ENCODE assay signal across 10 cellular contexts in genomic region chr13:95553614-95554385, GRCh38. TPM values are rescaled to one million over a fixed set of nuclear protein-coding genes. Genes with fewer than 3 reads are reported as not detected.
A peak's percentile ranks its signal among the peaks of the same experiment; 100 is the strongest.
DNase-seq lines count a peak whose midpoint lies in the region; FAIRE-seq and TF ChIP-seq lines count a peak whose summit lies in the region.
"Had no signal": no experiment of that assay in that cellular context is flagged by ENCODE, and none has a peak within 500 bp of the region (broad histone marks: within the 10 kb centered on the region; RNA-seq: fewer than 3 reads in every experiment).

No MANE protein-coding gene starts in this region.

- H3K27ac ChIP-seq in HUES64 (ENCODE audit: low read depth, low read length), result no peak overlapping the region
- no peak overlapping the region for H3K27ac ChIP-seq in coronary artery
- no peak overlapping the region for H3K27ac ChIP-seq in mesodermal cell (ENCODE audit: low read depth, low read length, severe bottlenecking)
- H3K27ac ChIP-seq in small intestine (ENCODE audit: low read depth in 1 of 2, low read length in 1 of 2), result no peak overlapping the region
- H3K27ac ChIP-seq: epithelial cell of prostate had no signal

- no peaks in the 10 kb centered on the region for H3K9me3 Mint-ChIP-seq in activated CD4-positive, alpha-beta memory T cell treated with anti-CD3 and anti-CD28 coated beads for 36 hours

- H3K4me1 ChIP-seq in HUES64 (ENCODE audit: insufficient read depth, low read length) (peaks cover 4% of the 10 kb centered on the region), mesodermal cell (ENCODE audit: control insufficient read depth, insufficient read depth, low read length, poor library complexity, severe bottlenecking) (no peaks in the 10 kb centered on the region), small intestine (ENCODE audit: control insufficient read depth in 2 of 2, insufficient read depth in 1 of 2, low read depth in 1 of 2, low read length in 1 of 2) (peaks cover 0 to 3% of the 10 kb centered on the region in 2 donors)

- H3K36me3 ChIP-seq in HUES64 (ENCODE audit: insufficient read depth, low read length) (no peaks in the 10 kb centered on the region), mesodermal cell (ENCODE audit: control insufficient read depth, insufficient read depth, low read length) (no peaks in the 10 kb centered on the region), small intestine (ENCODE audit: control insufficient read depth in 2 of 2, insufficient read depth in 2 of 2, low read length in 2 of 2) (no peaks in the 10 kb centered on the region)

- 36% methylated on average over 28 of the region's 28 CpGs for WGBS in HUES64
- 40 to 46% methylated on average over 23 to 25 of the region's 28 CpGs for WGBS in mesodermal cell (ENCODE audit: insufficient coverage in 2 of 2), 2 experiments
- WGBS in small intestine, 3 donors, result 29 to 39% (median 29%) methylated on average over 28 of the region's 28 CpGs

- no peak for FAIRE-seq in small intestine (lab: Jason Lieb, UNC)

- TF ChIP-seq CTCF in coronary artery (IDR thresholded peaks at IDR 0.05), result no peak

- no peak overlapping the region for H3K4me3 Mint-ChIP-seq in activated CD4-positive, alpha-beta memory T cell treated with anti-CD3 and anti-CD28 coated beads for 36 hours

- peak overlapping the region; percentile 37; the same call in 1 of the 2 replicates for H3K9ac ChIP-seq in HUES64 (ENCODE audit: low read depth, low read length)

- DNase-seq in COLO668 (lab: John Stamatoyannopoulos, UW; ENCODE audit: unreplicated experiment) (peak; percentile 77), coronary artery (ENCODE audit: low spot score) (no peak), small intestine (no peak), SW 1271 (lab: John Stamatoyannopoulos, UW) (no peak), OCI-M2 (lab: John Stamatoyannopoulos, UW; ENCODE audit: unreplicated experiment) (no peak)
- no peak for DNase-seq in activated CD4-positive, alpha-beta memory T cell treated with anti-CD3 and anti-CD28 coated beads for 36 hours
- DNase-seq: GF-D8 had no signal

- peaks cover 36% of the 10 kb centered on the region for H3K27me3 ChIP-seq in HUES64 (ENCODE audit: insufficient read depth, low read length)
- H3K27me3 ChIP-seq in small intestine (ENCODE audit: control insufficient read depth in 2 of 2, insufficient read depth in 2 of 2, low read length in 2 of 2), result peaks cover 0 to 33% of the 10 kb centered on the region in 2 donors

- peaks cover 52% of the 10 kb centered on the region for H3K27me3 Mint-ChIP-seq in activated CD4-positive, alpha-beta memory T cell treated with anti-CD3 and anti-CD28 coated beads for 36 hours

- H3K4me3 ChIP-seq in HUES64 (ENCODE audit: low read length) (peak overlapping the region; percentile 88), coronary artery (peak overlapping the region; percentile 55), mesodermal cell (ENCODE audit: extremely low read depth, insufficient read depth, low read length, poor library complexity, severe bottlenecking) (peak overlapping the region; percentile 43), small intestine (ENCODE audit: low read depth in 1 of 2, low read length in 2 of 2) (no peak overlapping the region)

- H3K27ac Mint-ChIP-seq in activated CD4-positive, alpha-beta memory T cell treated with anti-CD3 and anti-CD28 coated beads for 36 hours, result no peak overlapping the region

- H3K9me3 ChIP-seq in HUES64 (ENCODE audit: insufficient read depth, low read depth, low read length), result no peaks in the 10 kb centered on the region
- H3K9me3 ChIP-seq in mesodermal cell (ENCODE audit: control insufficient read depth, low read length), result no peaks in the 10 kb centered on the region
- no peaks in the 10 kb centered on the region for H3K9me3 ChIP-seq in small intestine (ENCODE audit: control insufficient read depth, low read depth)

- intact Hi-C loops in activated CD4-positive, alpha-beta memory T cell treated with anti-CD3 and anti-CD28 coated beads for 36 hours (cut with micrococcal nuclease), result no loop called here

- no peaks in the 10 kb centered on the region for H3K36me3 Mint-ChIP-seq in activated CD4-positive, alpha-beta memory T cell treated with anti-CD3 and anti-CD28 coated beads for 36 hours

- POLR2A ChIA-PET in activated CD4-positive, alpha-beta memory T cell treated with anti-CD3 and anti-CD28 coated beads for 36 hours (lab: Charles Lee), result no interaction called here

- CTCF ChIA-PET in activated CD4-positive, alpha-beta memory T cell treated with anti-CD3 and anti-CD28 coated beads for 36 hours (lab: Charles Lee), result interaction anchor here (1.0 to 1.1 kb wide), 2 partner anchors 17 to 280 kb away, joined by 3 read pairs; no protein-coding TSS in a partner anchor

- H3K4me1 Mint-ChIP-seq in activated CD4-positive, alpha-beta memory T cell treated with anti-CD3 and anti-CD28 coated beads for 36 hours (ENCODE audit: low read depth), result peaks cover 9% of the 10 kb centered on the region

RNA-seq across cellular contexts. Expression of gene CLDN10, which starts 1.3 kb away (rescaled TPM):
- polyA plus RNA-seq in HUES64 (2013, experiment 1 of 2), result 16.5 TPM
- 15.8 TPM for polyA plus RNA-seq in HUES64 (2013, experiment 2 of 2)
- 4.7 TPM for polyA plus RNA-seq in mesodermal cell (2013, experiment 1 of 2)
- polyA plus RNA-seq in mesodermal cell (2013, experiment 2 of 2), result 2.8 TPM
- not detected for total RNA-seq in activated CD4-positive, alpha-beta memory T cell treated with anti-CD3 and anti-CD28 coated beads for 36 hours
- under 1 TPM in 1 of 3 donors, not detected in 2; 0.54 TPM for polyA plus RNA-seq in small intestine

Comparison
In these comparisons a context has a peak if more than half of its experiments do, and no peak if none do; other contexts are left out.
1. H3K4me3 ChIP-seq: peak in HUES64 (single experiment), coronary artery (single experiment) and mesodermal cell (single experiment); none in small intestine (0 of 2).